8 cellular contexts compared by ENCODE assay signal in the genomic region with DNA sequence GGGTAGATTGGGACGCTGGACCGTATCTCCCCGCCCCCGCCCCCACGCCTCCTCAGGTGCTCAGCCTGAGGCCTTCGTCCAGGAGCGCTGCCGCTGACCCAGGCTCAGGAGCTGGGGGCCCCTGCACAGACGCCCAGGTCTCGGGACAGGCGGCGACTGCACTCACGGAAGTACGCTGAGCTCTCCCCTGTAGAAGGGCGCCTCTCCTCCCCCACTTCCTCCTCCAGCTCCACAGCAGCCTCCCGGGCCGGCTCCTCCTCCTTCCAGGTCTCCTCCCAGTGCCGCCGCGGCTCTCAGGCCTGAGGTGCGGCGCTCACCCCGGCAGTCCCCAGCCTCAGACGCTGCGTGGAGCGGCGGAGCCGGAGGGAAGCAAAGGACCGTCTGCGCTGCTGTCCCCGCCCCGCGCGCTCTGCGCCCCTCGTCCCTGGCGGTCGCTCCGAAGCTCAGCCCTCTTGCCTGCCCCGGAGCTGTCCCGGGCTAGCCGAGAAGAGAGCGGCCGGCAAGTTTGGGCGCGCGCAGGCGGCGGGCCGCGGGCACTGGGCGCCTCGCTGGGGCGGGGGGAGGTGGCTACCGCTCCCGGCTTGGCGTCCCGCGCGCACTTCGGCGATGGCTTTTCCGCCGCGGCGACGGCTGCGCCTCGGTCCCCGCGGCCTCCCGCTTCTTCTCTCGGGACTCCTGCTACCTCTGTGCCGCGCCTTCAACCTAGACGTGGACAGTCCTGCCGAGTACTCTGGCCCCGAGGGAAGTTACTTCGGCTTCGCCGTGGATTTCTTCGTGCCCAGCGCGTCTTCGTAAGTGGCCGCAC. TPM values are rescaled to one million over a fixed set of nuclear protein-coding genes. Genes with fewer than 3 reads are reported as not detected.
DNase-seq lines count a peak whose midpoint lies in the region; TF ChIP-seq lines count a peak whose summit lies in the region.

A gene (plus strand): TSS at position 324 of the 805 bp plus-strand sequence. CDS start 283 bp downstream, at position 607.

- peaks cover 2% of the 10 kb centered on the region; the same call in 1 of the 2 replicates for H3K79me2 ChIP-seq in OCI-LY3 (ENCODE audit: low read length)

- H3K27me3 Mint-ChIP-seq in Calu3 (ENCODE audit: unreplicated experiment), result no peaks in the 10 kb centered on the region

- TF ChIP-seq CTCF in Calu3 (IDR thresholded peaks at IDR 0.05; ENCODE audit: unreplicated experiment) (no peak), GM20000 (IDR thresholded peaks at IDR 0.05; ENCODE audit: extremely low read depth, missing control alignments) (no peak), OCI-LY3 (IDR thresholded peaks at IDR 0.05; ENCODE audit: low read depth, low read length) (no peak), epithelial cell of proximal tubule (conservative IDR thresholded peaks at IDR 0.05; ENCODE audit: low read depth, low read length) (no peak)

- H3K36me3 Mint-ChIP-seq in Calu3 (ENCODE audit: insufficient read depth, unreplicated experiment), result peaks cover 39% of the 10 kb centered on the region

- H3K9me3 Mint-ChIP-seq in Calu3 (ENCODE audit: low read depth, unreplicated experiment), result no peaks in the 10 kb centered on the region

- peak within 1 kb of the TSS; percentile 82 for H3K4me3 ChIP-seq in OCI-LY3 (ENCODE audit: low read length)
- peak within 1 kb of the TSS; percentile 89 for H3K4me3 ChIP-seq in epithelial cell of proximal tubule (ENCODE audit: low read depth, low read length)

- H3K4me3 Mint-ChIP-seq in Calu3 (ENCODE audit: low read depth, unreplicated experiment), result peak within 1 kb of the TSS; percentile 78

- H3K4me1 ChIP-seq in OCI-LY3 (ENCODE audit: low read length), result peaks cover 11% of the 10 kb centered on the region

- H3K27ac ChIP-seq in OCI-LY3 (ENCODE audit: low read length), result peak within 1 kb of the TSS; percentile 34

- no peaks in the 10 kb centered on the region for H4K20me1 ChIP-seq in OCI-LY3 (ENCODE audit: insufficient read depth, low read length)

- H3K9me3 ChIP-seq in OCI-LY3 (ENCODE audit: insufficient read depth, low read length), result no peaks in the 10 kb centered on the region

- no peaks in the 10 kb centered on the region for H3K36me3 ChIP-seq in OCI-LY3 (replicated peaks; ENCODE audit: low read depth, low read length)

- H3K27me3 ChIP-seq in OCI-LY3 (ENCODE audit: low read depth, low read length), result no peaks in the 10 kb centered on the region

- CTCF ChIA-PET in Calu3 (lab: Charles Lee), result interaction anchor here (0.6 to 1.7 kb wide), 12 partner anchors 14 to 699 kb away, joined by 3 to 8 read pairs (median 4); no protein-coding TSS in a partner anchor

- no TSS peak for BruUV-seq in Calu3 (replicated peaks; lab: Mats Ljungman, UMichigan)

- peak within 1 kb of the TSS; percentile 81 for H3K9ac ChIP-seq in OCI-LY3 (ENCODE audit: low read length)

- peak within 1 kb of the TSS; percentile 85 for H2AFZ ChIP-seq in OCI-LY3 (ENCODE audit: low read depth, low read length)

- H3K4me2 ChIP-seq in OCI-LY3 (ENCODE audit: low read length), result peak within 1 kb of the TSS; percentile 74

- H3K27ac Mint-ChIP-seq in Calu3 (ENCODE audit: unreplicated experiment), result peak within 1 kb of the TSS; percentile 63

- intact Hi-C loops in Calu3 (cut with micrococcal nuclease; ENCODE audit: unreplicated experiment), result loop anchor here (5.0 kb wide), 1 partner anchor 52 kb away; no protein-coding TSS in a partner anchor

- peaks cover 37% of the 10 kb centered on the region for H3K4me1 Mint-ChIP-seq in Calu3 (ENCODE audit: low read depth, unreplicated experiment)

- peak; percentile 95 for DNase-seq in Calu3
- peak; percentile 92 for DNase-seq in GM20000 (ENCODE audit: low spot score)
- peak; percentile 95 for DNase-seq in HT-29 (ENCODE audit: low spot score)
- DNase-seq in activated T-cell treated with anti-CD3 and anti-CD28 coated beads for 48 hours (ENCODE audit: low read depth), result peak; percentile 82
- no peak for DNase-seq in epithelial cell of proximal tubule (ENCODE audit: low read depth)
- DNase-seq in mucosa of gallbladder (ENCODE audit: low spot score), result peak; percentile 92
- peak; percentile 78 for DNase-seq in stimulated activated CD8-positive, alpha-beta memory T cell treated with anti-CD3 and anti-CD28 coated beads, Interleukin-4, amount 100 ng/mL, for 24 hours (ENCODE audit: low read depth)

RNA-seq across cellular contexts. Expression of the gene that starts here (rescaled TPM):
- 109 and 146 TPM in 2 replicates for total RNA-seq in Calu3 (2022)
- total RNA-seq in HT-29 (2014; rRNA removed; shearing (Covaris generic)), result 32.2 and 33.7 TPM in 2 replicates
- total RNA-seq in epithelial cell of proximal tubule, result 98.8 and 135 TPM in 2 replicates
- total RNA-seq in mucosa of gallbladder, result 71.9 TPM
